Comparison of ENCODE assay signal across 9 cellular contexts in genomic region chr1:17922833-17923232, GRCh38.
DNase-seq lines count a peak whose midpoint lies in the region; ATAC-seq and TF ChIP-seq lines count a peak whose summit lies in the region.
"Had no signal": no experiment of that assay in that cellular context is flagged by ENCODE, and none has a peak within 500 bp of the region (broad histone marks: within the 10 kb centered on the region; RNA-seq: fewer than 3 reads in every experiment).

No MANE protein-coding gene starts in this region.

- H3K9me3 ChIP-seq in CD4-positive, alpha-beta T cell (ENCODE audit: control insufficient read depth, low read length) = no peaks in the 10 kb centered on the region
- H3K9me3 ChIP-seq in mesenchymal stem cell (ENCODE audit: control insufficient read depth, low read length) = no peaks in the 10 kb centered on the region

- in situ Hi-C loops in T47D (cut with HindIII; ENCODE audit: low pct_unique_long_range_greater_than_20kb, low sequenced_read_pairs) = no loop called here

- 28% methylated on average over 3 of the region's 6 CpGs for WGBS in mesenchymal stem cell

- no peaks in the 10 kb centered on the region for H3K79me1 ChIP-seq in mesenchymal stem cell (replicated peaks; ENCODE audit: low read length, poor library complexity, severe bottlenecking)

- H3K23ac ChIP-seq in mesenchymal stem cell (ENCODE audit: low read length in 2 of 2) = no peak overlapping the region

- peaks cover 1% of the 10 kb centered on the region for H3K9me3 Mint-ChIP-seq in CD4-positive, alpha-beta T cell
- H3K9me3 Mint-ChIP-seq: stimulated activated naive CD8-positive, alpha-beta T cell treated with anti-CD3 and anti-CD28 coated beads, Interleukin-15, Interleukin-2, amounts not matched to agents 100 ng/mL and 50 ng/mL, for 24 hours had no signal

- no peak overlapping the region for H4K8ac ChIP-seq in mesenchymal stem cell (ENCODE audit: low read length)

- H2BK12ac ChIP-seq in mesenchymal stem cell (ENCODE audit: low read length in 2 of 2) = no peak overlapping the region

- H3K27me3 ChIP-seq in CD4-positive, alpha-beta T cell (ENCODE audit: control insufficient read depth, insufficient read depth, low read length) = peaks cover 23% of the 10 kb centered on the region
- H3K27me3 ChIP-seq in mesenchymal stem cell (ENCODE audit: control insufficient read depth in 1 of 2, insufficient read depth in 1 of 2, low read length in 2 of 2) = peaks cover 0 to 88% of the 10 kb centered on the region in 2 experiments

- H3K27ac Mint-ChIP-seq in CD4-positive, alpha-beta T cell = no peak overlapping the region
- H3K27ac Mint-ChIP-seq: stimulated activated naive CD8-positive, alpha-beta T cell treated with anti-CD3 and anti-CD28 coated beads, Interleukin-15, Interleukin-2, amounts not matched to agents 100 ng/mL and 50 ng/mL, for 24 hours had no signal

- H2BK5ac ChIP-seq in mesenchymal stem cell (ENCODE audit: low read depth, low read length, poor library complexity, severe bottlenecking) = no peak overlapping the region

- H2BK120ac ChIP-seq in mesenchymal stem cell (ENCODE audit: low read depth, low read length) = no peak overlapping the region

- no peak overlapping the region for H3K18ac ChIP-seq in mesenchymal stem cell (ENCODE audit: low read depth in 1 of 2, low read length in 2 of 2)

- H3K4me3 Mint-ChIP-seq in CD4-positive, alpha-beta T cell = no peak overlapping the region
- H3K4me3 Mint-ChIP-seq: stimulated activated naive CD8-positive, alpha-beta T cell treated with anti-CD3 and anti-CD28 coated beads, Interleukin-15, Interleukin-2, amounts not matched to agents 100 ng/mL and 50 ng/mL, for 24 hours had no signal

- no peak overlapping the region for H3K9ac ChIP-seq in mesenchymal stem cell (ENCODE audit: low read length)

- CTCF ChIA-PET in CD4-positive, alpha-beta T cell (lab: Charles Lee) = no interaction called here

- no peaks in the 10 kb centered on the region for H3K4me1 Mint-ChIP-seq in CD4-positive, alpha-beta T cell (ENCODE audit: low read depth)

- H2AK5ac ChIP-seq in mesenchymal stem cell (ENCODE audit: low read length, severe bottlenecking) = no peak overlapping the region

- H3K4ac ChIP-seq in mesenchymal stem cell (ENCODE audit: low read depth in 1 of 2, low read length in 2 of 2) = no peak overlapping the region

- H3K14ac ChIP-seq in mesenchymal stem cell (ENCODE audit: low read length in 2 of 2) = no peak overlapping the region

- H3K4me3 ChIP-seq in mesenchymal stem cell (ENCODE audit: insufficient read depth in 1 of 2, low read depth in 1 of 2, low read length in 2 of 2) = no peak overlapping the region

- H3K4me2 ChIP-seq in mesenchymal stem cell (ENCODE audit: low read length, poor library complexity, severe bottlenecking) = no peak overlapping the region

- peaks cover 65% of the 10 kb centered on the region for H3K27me3 Mint-ChIP-seq in CD4-positive, alpha-beta T cell

- H2AFZ ChIP-seq in mesenchymal stem cell (ENCODE audit: low read depth, low read length) = no peak overlapping the region

- peak; percentile 27 for TF ChIP-seq CTCF in CD4-positive, alpha-beta T cell (IDR thresholded peaks at IDR 0.05)
- peak; percentile 8 for TF ChIP-seq CTCF in GM20000 (IDR thresholded peaks at IDR 0.05; ENCODE audit: extremely low read depth, missing control alignments)

- ATAC-seq in CD4-positive, alpha-beta T cell (ENCODE audit: poor library complexity) = no peak
- ATAC-seq in HG02623 (IDR thresholded peaks at IDR 0.05; ENCODE audit: unreplicated experiment) (no peak), HG03159 (IDR thresholded peaks at IDR 0.05; ENCODE audit: unreplicated experiment) (no peak)

- H3K36me3 ChIP-seq in mesenchymal stem cell (ENCODE audit: control insufficient read depth in 1 of 2, insufficient read depth in 2 of 2, low read depth in 1 of 2, low read length in 2 of 2) = no peaks in the 10 kb centered on the region

- H2BK15ac ChIP-seq in mesenchymal stem cell (ENCODE audit: low read depth, poor library complexity, severe bottlenecking) = no peak overlapping the region

- intact Hi-C loops in CD4-positive, alpha-beta T cell (cut with DNase I, micrococcal nuclease) = loop anchor here (2.0 kb wide), 1 partner anchor 178 kb away; no protein-coding TSS in a partner anchor

- no peaks in the 10 kb centered on the region for H3K4me1 ChIP-seq in mesenchymal stem cell (ENCODE audit: control insufficient read depth, insufficient read depth, low read depth, low read length)

- POLR2A ChIA-PET in CD4-positive, alpha-beta T cell (lab: Charles Lee) = no interaction called here

- H3K36me3 Mint-ChIP-seq in CD4-positive, alpha-beta T cell (ENCODE audit: low read depth) = no peaks in the 10 kb centered on the region

- H4K91ac ChIP-seq in mesenchymal stem cell (ENCODE audit: low read length) = no peak overlapping the region

- DNase-seq in CD4-positive, alpha-beta T cell = peak in 3 of 10 experiments; percentile 6 to 11 (median 10)
- DNase-seq in GM20000 (ENCODE audit: low spot score) = peak; percentile 30
- DNase-seq in NCI-H345 treated with DMSO at 0.1 percent for 48 hours (lab: John Stamatoyannopoulos, UW; ENCODE audit: unreplicated experiment) = peak; percentile 34
- peak; percentile 13 to 55 for DNase-seq in T47D (ENCODE audit: low read depth in 1 of 2, low spot score in 1 of 2)
- DNase-seq in myocyte (ENCODE audit: low read depth) = peak; percentile 12
- no peak for DNase-seq in mesenchymal stem cell

- H3K27ac ChIP-seq in CD4-positive, alpha-beta T cell (ENCODE audit: low read depth, low read length) = no peak overlapping the region
- no peak overlapping the region for H3K27ac ChIP-seq in mesenchymal stem cell (ENCODE audit: low read length, poor library complexity, severe bottlenecking)
